In the genomic region with DNA sequence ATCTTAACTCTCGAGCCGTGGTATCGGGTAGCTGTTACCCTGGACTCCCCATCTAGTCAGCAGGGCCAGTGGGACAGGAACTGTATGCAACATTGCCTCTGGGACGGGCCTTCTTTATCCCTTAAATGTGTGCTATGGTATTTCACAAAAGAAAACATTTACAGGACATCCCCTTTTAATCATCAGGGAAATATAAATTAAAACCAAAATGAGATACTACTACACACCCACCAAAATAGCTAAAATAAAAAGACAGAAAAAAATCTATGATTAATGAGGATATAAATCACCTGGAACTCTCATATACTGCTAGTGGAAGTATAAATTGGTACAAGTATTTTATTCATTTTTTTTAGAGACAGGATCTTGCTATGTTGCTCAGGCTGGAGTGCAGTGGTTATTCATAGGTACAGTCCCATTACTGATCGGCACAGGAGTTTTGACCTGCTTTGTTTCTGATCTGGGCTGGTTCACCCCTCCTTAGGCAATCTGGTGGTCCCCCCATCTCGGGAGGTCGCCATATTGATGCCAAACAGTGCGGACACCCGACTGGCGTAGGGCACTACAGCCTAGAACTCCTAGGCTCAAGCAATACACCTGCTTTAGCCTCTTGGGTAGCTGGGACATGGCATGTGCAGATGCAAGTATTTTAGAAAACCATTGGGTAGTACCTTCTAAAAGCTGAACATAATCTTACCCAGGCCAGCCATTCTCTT, we compare ENCODE assay signal across 29 cellular contexts. TPM values are rescaled to one million over a fixed set of nuclear protein-coding genes. Genes with fewer than 3 reads are reported as not detected.
"Had no signal": no experiment of that assay in that cellular context is flagged by ENCODE, and none has a peak within 500 bp of the region (broad histone marks: within the 10 kb centered on the region; RNA-seq: fewer than 3 reads in every experiment).

No MANE protein-coding gene starts in this region.

- H3K36me3 ChIP-seq: left lung, neural progenitor cell, neutrophil, right lobe of liver, tibial nerve, vagina had no signal

- H3K9me3 ChIP-seq: left lung, neutrophil, psoas muscle, right lobe of liver, tibial nerve, vagina had no signal

- H2AFZ ChIP-seq: hepatocyte, neural progenitor cell, parathyroid adenoma had no signal

- H3K9ac ChIP-seq: neural progenitor cell, parathyroid adenoma had no signal

- H3K27me3 ChIP-seq: hepatocyte, left lung, neural progenitor cell, neutrophil, right lobe of liver, tibial nerve, vagina had no signal

- H3K79me2 ChIP-seq: hepatocyte, parathyroid adenoma had no signal

- H3K4me2 ChIP-seq: hepatocyte, neural progenitor cell, smooth muscle cell had no signal

- DNase-seq: islet precursor cell; kidney glomerular epithelial cell; left colon; mesendoderm; naive B cell; natural killer cell; nephron progenitor cell; occipital lobe; psoas muscle; right lobe of liver; stimulated activated CD4-positive, alpha-beta T cell treated with anti-CD3 and anti-CD28 coated beads, Interleukin-1b, Interleukin-23, amount 100 ng/mL, for 48 hours; stimulated activated CD4-positive, alpha-beta T cell treated with anti-CD3 and anti-CD28 coated beads, Interleukin-2, amount 100 ng/mL, for 48 hours; stimulated activated CD4-positive, alpha-beta T cell treated with anti-CD3 and anti-CD28 coated beads, Interleukin-4, amount 100 ng/mL, for 4 hours; stimulated activated CD8-positive, alpha-beta memory T cell treated with anti-CD3 and anti-CD28 coated beads, Interleukin-4, amount 100 ng/mL, for 48 hours; stimulated activated naive CD4-positive, alpha-beta T cell treated with Interleukin-2 at 50 U/mL for 16 hours; stimulated activated naive CD8-positive, alpha-beta T cell treated with anti-CD3 and anti-CD28 coated beads, Interleukin-15, amount 100 ng/mL, for 72 hours; substantia nigra had no signal

- H3K4me3 ChIP-seq: hepatocyte, left lung, lung, neural progenitor cell, psoas muscle, right lobe of liver, smooth muscle cell, tibial nerve, vagina had no signal

- ATAC-seq: left colon; left lung; natural killer cell; psoas muscle; right lobe of liver; stimulated activated memory B cell treated with anti-CD40 and anti-IgM and Interleukin-4, amounts not matched to agents 10 μg/mL and 1 μg/mL and 100 μg/mL, for 72 hours; stimulated activated naive CD8-positive, alpha-beta T cell treated with anti-CD3 and anti-CD28 coated beads, Interleukin-15, amount 100 ng/mL, for 72 hours had no signal

- H3K4me1 ChIP-seq: left lung, parathyroid adenoma, psoas muscle had no signal

- H3K27ac ChIP-seq: hepatocyte, left lung, neural progenitor cell, neutrophil, parathyroid adenoma, psoas muscle, right lobe of liver, tibial nerve, vagina had no signal

RNA-seq across cellular contexts. Expression of gene RSPH14, which starts 9.3 kb away (rescaled TPM):
- total RNA-seq: hepatocyte, mononuclear cell, osteocyte, psoas muscle, right lobe of liver, smooth muscle cell, vagina had no signal
- polyA plus RNA-seq: psoas muscle had no signal

RNA-seq across cellular contexts. Expression of gene RAB36, which starts 12.7 kb away (rescaled TPM):
- total RNA-seq: mononuclear cell had no signal
